In genomic region chr1:181091322-181092040, GRCh38 we compare ENCODE assay signal across 1 cellular context.
TF ChIP-seq lines count a peak whose summit lies in the region.

No MANE protein-coding gene starts in this region.

TF ChIP-seq in SK-N-SH, 30 proteins besides CTCF, POLR2A, EP300 and RAD21 (continued from another document):
- TF ChIP-seq ZBTB33 (IDR thresholded peaks at IDR 0.05; ENCODE audit: borderline replicate concordance, low read depth) (no peak), EZH2phosphoT487 (IDR thresholded peaks at IDR 0.05; ENCODE audit: borderline replicate concordance, low read depth) (no peak)
